In the genomic region with DNA sequence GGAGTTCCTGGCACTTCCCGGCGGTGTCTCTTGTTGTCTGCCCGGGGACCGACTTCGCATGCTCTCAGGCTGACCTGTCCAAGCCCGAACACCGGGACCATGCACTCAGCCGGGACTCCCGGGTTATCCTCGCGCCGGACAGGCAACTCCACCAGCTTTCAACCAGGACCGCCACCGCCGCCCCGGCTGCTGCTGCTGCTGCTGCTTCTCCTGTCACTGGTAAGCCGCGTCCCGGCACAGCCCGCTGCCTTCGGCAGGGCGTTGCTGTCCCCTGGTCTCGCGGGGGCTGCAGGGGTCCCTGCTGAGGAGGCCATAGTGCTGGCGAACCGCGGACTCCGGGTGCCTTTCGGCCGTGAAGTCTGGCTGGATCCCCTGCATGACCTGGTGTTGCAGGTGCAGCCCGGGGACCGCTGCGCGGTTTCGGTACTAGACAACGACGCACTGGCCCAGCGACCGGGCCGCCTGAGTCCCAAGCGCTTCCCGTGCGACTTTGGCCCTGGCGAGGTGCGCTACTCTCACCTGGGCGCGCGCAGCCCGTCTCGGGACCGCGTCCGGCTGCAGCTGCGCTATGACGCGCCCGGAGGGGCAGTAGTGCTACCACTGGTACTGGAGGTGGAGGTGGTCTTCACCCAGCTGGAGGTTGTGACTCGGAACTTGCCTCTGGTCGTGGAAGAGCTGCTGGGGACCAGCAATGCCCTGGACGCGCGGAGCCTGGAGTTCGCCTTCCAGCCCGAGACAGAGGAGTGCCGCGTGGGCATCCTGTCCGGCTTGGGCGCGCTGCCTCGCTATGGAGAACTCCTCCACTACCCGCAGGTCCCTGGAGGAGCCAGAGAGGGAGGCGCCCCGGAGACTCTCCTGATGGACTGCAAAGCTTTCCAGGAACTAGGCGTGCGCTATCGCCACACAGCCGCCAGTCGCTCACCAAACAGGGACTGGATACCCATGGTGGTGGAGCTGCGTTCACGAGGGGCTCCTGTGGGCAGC, we compare ENCODE assay signal across 9 cellular contexts. TPM values are rescaled to one million over a fixed set of nuclear protein-coding genes. Genes with fewer than 3 reads are reported as not detected.
DNase-seq lines count a peak whose midpoint lies in the region; ATAC-seq and TF ChIP-seq lines count a peak whose summit lies in the region.
"Had no signal": no experiment of that assay in that cellular context is flagged by ENCODE, and none has a peak within 500 bp of the region (broad histone marks: within the 10 kb centered on the region; RNA-seq: fewer than 3 reads in every experiment).

No MANE protein-coding gene starts in this region.

- H3K27ac ChIP-seq in iPS-18a (ENCODE audit: low read length) (no peak overlapping the region), skeletal muscle tissue (ENCODE audit: low read depth, low read length) (peak overlapping the region; percentile 61)

- H3K4me1 ChIP-seq in iPS-18a (ENCODE audit: control insufficient read depth, low read depth, low read length) (peaks cover 9% of the 10 kb centered on the region), skeletal muscle tissue (ENCODE audit: control insufficient read depth in 3 of 3, insufficient read depth in 3 of 3, low read length in 3 of 3) (peaks cover 9 to 29% (median 16%) of the 10 kb centered on the region in 3 donors)

- CTCF ChIA-PET in HEK293T (lab: Yijun Ruan, JAX), result interaction anchor here (1.0 kb wide), 1 partner anchor 13 kb away, joined by 3 read pairs; no protein-coding TSS in a partner anchor

- H3K9ac ChIP-seq in iPS-18a (ENCODE audit: low read length) (peak overlapping the region; percentile 3), skeletal muscle tissue (ENCODE audit: low read depth in 1 of 3, low read length in 3 of 3) (peak overlapping the region; percentile 76 to 86 (median 80))

- POLR2A ChIA-PET in HEK293T (lab: Yijun Ruan, JAX), result interaction anchor here (0.6 to 1.9 kb wide), 9 partner anchors 10 to 350 kb away, joined by 3 to 5 read pairs (median 4); no protein-coding TSS in a partner anchor
- POLR2A ChIA-PET in activated naive CD8-positive, alpha-beta T cell treated with anti-CD3 and anti-CD28 coated beads, Interleukin-2, amount 10 ng/mL, durations not matched to agents 7 days and 5 days (lab: Charles Lee), result no interaction called here

- H3K36me3 Mint-ChIP-seq in activated naive CD8-positive, alpha-beta T cell treated with anti-CD3 and anti-CD28 coated beads, Interleukin-2, amount 10 ng/mL, durations not matched to agents 7 days and 5 days, result no peaks in the 10 kb centered on the region
- H3K36me3 Mint-ChIP-seq: activated naive CD8-positive, alpha-beta T cell had no signal

- H3K36me3 ChIP-seq in iPS-18a (ENCODE audit: control insufficient read depth, low read depth, low read length) (peaks cover 8% of the 10 kb centered on the region), skeletal muscle tissue (ENCODE audit: control insufficient read depth in 3 of 3, insufficient read depth in 3 of 3, low read length in 3 of 3) (peaks cover 0 to 6% (median 5%) of the 10 kb centered on the region in 3 donors)

- DNase-seq in HEK293T (ENCODE audit: extremely low spot score), result peak; percentile 40
- peak; percentile 27 for DNase-seq in activated naive CD8-positive, alpha-beta T cell treated with anti-CD3 and anti-CD28 coated beads, Interleukin-2, amount 10 ng/mL, durations not matched to agents 7 days and 5 days
- DNase-seq in activated CD4-positive, alpha-beta T cell treated with anti-CD3 and anti-CD28 coated beads, Interleukin-2, amount 50 U/mL, for 1 hour, result no peak
- DNase-seq in cerebellar cortex (ENCODE audit: low spot score), result no peak
- DNase-seq in nucleus accumbens (lab: John Stamatoyannopoulos, UW), result no peak
- DNase-seq in omental fat pad (ENCODE audit: low spot score), result no peak

- no peaks in the 10 kb centered on the region for H3K4me1 Mint-ChIP-seq in activated naive CD8-positive, alpha-beta T cell treated with anti-CD3 and anti-CD28 coated beads, Interleukin-2, amount 10 ng/mL, durations not matched to agents 7 days and 5 days

- no peak overlapping the region for H3K4me3 Mint-ChIP-seq in activated naive CD8-positive, alpha-beta T cell treated with anti-CD3 and anti-CD28 coated beads, Interleukin-2, amount 10 ng/mL, durations not matched to agents 7 days and 5 days
- H3K4me3 Mint-ChIP-seq: activated naive CD8-positive, alpha-beta T cell had no signal

- peaks cover 25% of the 10 kb centered on the region for H3K27me3 Mint-ChIP-seq in activated naive CD8-positive, alpha-beta T cell treated with anti-CD3 and anti-CD28 coated beads, Interleukin-2, amount 10 ng/mL, durations not matched to agents 7 days and 5 days

- no peak for TF ChIP-seq CTCF in omental fat pad (IDR thresholded peaks at IDR 0.05)

- H3K9me3 Mint-ChIP-seq in activated naive CD8-positive, alpha-beta T cell treated with anti-CD3 and anti-CD28 coated beads, Interleukin-2, amount 10 ng/mL, durations not matched to agents 7 days and 5 days, result peaks cover 2% of the 10 kb centered on the region

- no peak overlapping the region for H3K27ac Mint-ChIP-seq in activated naive CD8-positive, alpha-beta T cell treated with anti-CD3 and anti-CD28 coated beads, Interleukin-2, amount 10 ng/mL, durations not matched to agents 7 days and 5 days
- H3K27ac Mint-ChIP-seq: activated naive CD8-positive, alpha-beta T cell had no signal

- H3K9me3 ChIP-seq in iPS-18a (ENCODE audit: control insufficient read depth, low read depth, low read length) (no peaks in the 10 kb centered on the region), skeletal muscle tissue (ENCODE audit: control insufficient read depth in 3 of 3, low read length in 3 of 3) (no peaks in the 10 kb centered on the region)

- H3K27me3 ChIP-seq in iPS-18a (ENCODE audit: control insufficient read depth, insufficient read depth, low read length) (peaks cover 14% of the 10 kb centered on the region), skeletal muscle tissue (ENCODE audit: control insufficient read depth in 3 of 3, insufficient read depth in 3 of 3, low read length in 3 of 3) (peaks cover 0 to 10% (median 0%) of the 10 kb centered on the region in 3 donors)

- peak overlapping the region; percentile 75 for H3K4me3 ChIP-seq in iPS-18a (ENCODE audit: low read length)
- H3K4me3 ChIP-seq in skeletal muscle tissue (ENCODE audit: low read length in 3 of 3), result peak overlapping the region; percentile 78 to 84 (median 82)

- no peak for ATAC-seq in activated naive CD8-positive, alpha-beta T cell treated with anti-CD3 and anti-CD28 coated beads, Interleukin-2, amount 10 ng/mL, durations not matched to agents 7 days and 5 days (ENCODE audit: low read depth)
- no peak for ATAC-seq in omental fat pad (ENCODE audit: low FRiP score)

TF ChIP-seq in HEK293T, 16 proteins besides CTCF, POLR2A, EP300 and RAD21:
- no peak for TF ChIP-seq ZNF384 (IDR thresholded peaks at IDR 0.05)
- no peak for TF ChIP-seq HDGF (IDR thresholded peaks at IDR 0.05; ENCODE audit: borderline replicate concordance)
- no peak for TF ChIP-seq FOXA1 (IDR thresholded peaks at IDR 0.05)
- no peak for TF ChIP-seq SUZ12 (IDR thresholded peaks at IDR 0.05)
- no peak for TF ChIP-seq BHLHE40 (IDR thresholded peaks at IDR 0.05; ENCODE audit: borderline replicate concordance)
- TF ChIP-seq NFRKB (IDR thresholded peaks at IDR 0.05), result no peak
- TF ChIP-seq LEF1 (IDR thresholded peaks at IDR 0.05; ENCODE audit: borderline replicate concordance), result no peak
- TF ChIP-seq L3MBTL2 (conservative IDR thresholded peaks at IDR 0.05), result peak; percentile 51; the same call in 1 of the 2 replicates

RNA-seq across cellular contexts. Expression of gene FREM2, which starts 0.7 kb away (rescaled TPM):
- total RNA-seq in activated naive CD8-positive, alpha-beta T cell treated with anti-CD3 and anti-CD28 coated beads, Interleukin-2, amount 10 ng/mL, durations not matched to agents 7 days and 5 days, result not detected
- total RNA-seq in skeletal muscle tissue (7.8 TPM), omental fat pad (1 to 10 TPM in 3 of 4 donors, under 1 TPM in 1; 0.28 to 2.8 (median 1.6) TPM)

Comparison
In these comparisons a context has a peak if more than half of its experiments do, and no peak if none do; other contexts are left out.
1. DNase-seq: peak in HEK293T (single experiment) and activated naive CD8-positive, alpha-beta T cell treated with anti-CD3 and anti-CD28 coated beads, Interleukin-2, amount 10 ng/mL, durations not matched to agents 7 days and 5 days (single experiment); none in activated CD4-positive, alpha-beta T cell treated with anti-CD3 and anti-CD28 coated beads, Interleukin-2, amount 50 U/mL, for 1 hour (single experiment), cerebellar cortex (single experiment), nucleus accumbens (0 of 56) and omental fat pad (single experiment).